In genomic region chr18:37336568-37337285, GRCh38 we compare ENCODE assay signal across 19 cellular contexts.
DNase-seq lines count a peak whose midpoint lies in the region; ATAC-seq and TF ChIP-seq lines count a peak whose summit lies in the region.
"Had no signal": no experiment of that assay in that cellular context is flagged by ENCODE, and none has a peak within 500 bp of the region (broad histone marks: within the 10 kb centered on the region; RNA-seq: fewer than 3 reads in every experiment).

No MANE protein-coding gene starts in this region.

- no peak overlapping the region for H3K4me3 ChIP-seq in neural progenitor cell
- no peak overlapping the region for H3K4me3 ChIP-seq in osteoblast (ENCODE audit: insufficient read depth, low read length)
- no peak overlapping the region for H3K4me3 ChIP-seq in mesenchymal stem cell (ENCODE audit: insufficient read depth in 1 of 2, low read depth in 1 of 2, low read length in 2 of 2)
- H3K4me3 ChIP-seq: BLaER1 treated with 17β-estradiol and CSF1 and Interleukin-3, amounts not matched to agents 10 nM and 100 nM had no signal

- H2BK15ac ChIP-seq in mesenchymal stem cell (ENCODE audit: low read depth, poor library complexity, severe bottlenecking) = no peak overlapping the region

- H3F3A ChIP-seq in neural progenitor cell (ENCODE audit: low read depth) = no peaks in the 10 kb centered on the region

- no peak overlapping the region for H3K4me2 ChIP-seq in neural progenitor cell
- no peak overlapping the region for H3K4me2 ChIP-seq in osteoblast (ENCODE audit: insufficient read depth, low read length)
- H3K4me2 ChIP-seq in mesenchymal stem cell (ENCODE audit: low read length, poor library complexity, severe bottlenecking) = no peak overlapping the region
- H3K4me2 ChIP-seq: BLaER1 treated with 17β-estradiol and CSF1 and Interleukin-3, amounts not matched to agents 10 nM and 100 nM had no signal

- H3K14ac ChIP-seq in mesenchymal stem cell (ENCODE audit: low read length in 2 of 2) = no peak overlapping the region

- H3K4me3 Mint-ChIP-seq in brain (no peak overlapping the region), neural progenitor cell (no peak overlapping the region)
- H3K4me3 Mint-ChIP-seq: B cell; CD4-positive, alpha-beta T cell; CD8-positive, alpha-beta T cell had no signal

- no peak overlapping the region for H2AK5ac ChIP-seq in mesenchymal stem cell (ENCODE audit: low read length, severe bottlenecking)

- H3K79me1 ChIP-seq in mesenchymal stem cell (replicated peaks; ENCODE audit: low read length, poor library complexity, severe bottlenecking) = no peaks in the 10 kb centered on the region

- H2BK120ac ChIP-seq in mesenchymal stem cell (ENCODE audit: low read depth, low read length) = no peak overlapping the region

- peaks cover 80% of the 10 kb centered on the region for H3K4me1 Mint-ChIP-seq in brain
- H3K4me1 Mint-ChIP-seq in neural progenitor cell = peaks cover 37% of the 10 kb centered on the region
- H3K4me1 Mint-ChIP-seq: B cell had no signal

- H4K20me1 ChIP-seq in neural progenitor cell (ENCODE audit: low read depth) = no peaks in the 10 kb centered on the region
- H4K20me1 ChIP-seq in osteoblast (ENCODE audit: insufficient read depth, low read length) = no peaks in the 10 kb centered on the region
- H4K20me1 ChIP-seq: BLaER1 treated with 17β-estradiol and CSF1 and Interleukin-3, amounts not matched to agents 10 nM and 100 nM had no signal

- in situ Hi-C loops in GM13976 (cut with MboI; ENCODE audit: low sequenced_read_pairs, unreplicated experiment) = no loop called here

- H2AFZ ChIP-seq in neural progenitor cell (replicated peaks) (no peak overlapping the region), osteoblast (ENCODE audit: low read length) (no peak overlapping the region), mesenchymal stem cell (ENCODE audit: low read depth, low read length) (no peak overlapping the region)

- H2BK12ac ChIP-seq in mesenchymal stem cell (ENCODE audit: low read length in 2 of 2) = no peak overlapping the region

- H3K27me3 Mint-ChIP-seq in brain (peaks cover 3% of the 10 kb centered on the region), neural progenitor cell (ENCODE audit: insufficient read depth, low read depth) (peaks cover 13% of the 10 kb centered on the region)

- H3K4ac ChIP-seq in mesenchymal stem cell (ENCODE audit: low read depth in 1 of 2, low read length in 2 of 2) = no peak overlapping the region

- no peaks in the 10 kb centered on the region for H3K36me3 ChIP-seq in neural progenitor cell
- H3K36me3 ChIP-seq in osteoblast (ENCODE audit: insufficient read depth, low read length) = no peaks in the 10 kb centered on the region
- H3K36me3 ChIP-seq in mesenchymal stem cell (ENCODE audit: control insufficient read depth in 1 of 2, insufficient read depth in 2 of 2, low read depth in 1 of 2, low read length in 2 of 2) = peaks cover 0 to 2% of the 10 kb centered on the region in 2 experiments
- H3K36me3 ChIP-seq: BLaER1 treated with 17β-estradiol and CSF1 and Interleukin-3, amounts not matched to agents 10 nM and 100 nM had no signal

- no peak overlapping the region for H4K8ac ChIP-seq in mesenchymal stem cell (ENCODE audit: low read length)

- no peak overlapping the region for H3K18ac ChIP-seq in mesenchymal stem cell (ENCODE audit: low read depth in 1 of 2, low read length in 2 of 2)

- no peaks in the 10 kb centered on the region for H3K27me3 ChIP-seq in neural progenitor cell
- no peaks in the 10 kb centered on the region for H3K27me3 ChIP-seq in osteoblast (ENCODE audit: insufficient read depth, low read length)
- peaks cover 0 to 35% of the 10 kb centered on the region in 2 experiments for H3K27me3 ChIP-seq in mesenchymal stem cell (ENCODE audit: control insufficient read depth in 1 of 2, insufficient read depth in 1 of 2, low read length in 2 of 2)
- H3K27me3 ChIP-seq: BLaER1 treated with 17β-estradiol and CSF1 and Interleukin-3, amounts not matched to agents 10 nM and 100 nM had no signal

- H3K27ac ChIP-seq in neural progenitor cell (no peak overlapping the region), osteoblast (ENCODE audit: low read depth, low read length) (no peak overlapping the region), mesenchymal stem cell (ENCODE audit: low read length, poor library complexity, severe bottlenecking) (no peak overlapping the region)
- H3K27ac ChIP-seq: BLaER1 treated with 17β-estradiol and CSF1 and Interleukin-3, amounts not matched to agents 10 nM and 100 nM; C4-2B had no signal

- H3K9ac ChIP-seq in neural progenitor cell (no peak overlapping the region), mesenchymal stem cell (ENCODE audit: low read length) (no peak overlapping the region)
- H3K9ac ChIP-seq: BLaER1 treated with 17β-estradiol and CSF1 and Interleukin-3, amounts not matched to agents 10 nM and 100 nM had no signal

- 90% methylated on average over 27 of the region's 27 CpGs for WGBS in mesenchymal stem cell

- ATAC-seq in GM19351 (IDR thresholded peaks at IDR 0.05; ENCODE audit: unreplicated experiment) = no peak
- ATAC-seq: CD8-positive, alpha-beta T cell had no signal

- H4K91ac ChIP-seq in mesenchymal stem cell (ENCODE audit: low read length) = no peak overlapping the region

- no peaks in the 10 kb centered on the region for H3K9me3 ChIP-seq in neural progenitor cell (ENCODE audit: low read depth)
- no peaks in the 10 kb centered on the region for H3K9me3 ChIP-seq in osteoblast (ENCODE audit: low read depth, low read length)
- H3K9me3 ChIP-seq in mesenchymal stem cell (ENCODE audit: control insufficient read depth, low read length) = no peaks in the 10 kb centered on the region
- H3K9me3 ChIP-seq: BLaER1 treated with 17β-estradiol and CSF1 and Interleukin-3, amounts not matched to agents 10 nM and 100 nM; Caco-2 had no signal

- no peak overlapping the region for H2BK5ac ChIP-seq in mesenchymal stem cell (ENCODE audit: low read depth, low read length, poor library complexity, severe bottlenecking)

- no peaks in the 10 kb centered on the region for H3K9me3 Mint-ChIP-seq in brain
- no peaks in the 10 kb centered on the region for H3K9me3 Mint-ChIP-seq in neural progenitor cell
- H3K9me3 Mint-ChIP-seq: CD4-positive, alpha-beta T cell; CD8-positive, alpha-beta T cell had no signal

- H3K23ac ChIP-seq in mesenchymal stem cell (ENCODE audit: low read length in 2 of 2) = no peak overlapping the region

- H3K4me1 ChIP-seq in neural progenitor cell = peaks cover 19% of the 10 kb centered on the region
- peaks cover 5% of the 10 kb centered on the region for H3K4me1 ChIP-seq in osteoblast (ENCODE audit: insufficient read depth, low read length)
- H3K4me1 ChIP-seq in mesenchymal stem cell (ENCODE audit: control insufficient read depth, insufficient read depth, low read depth, low read length) = no peaks in the 10 kb centered on the region
- H3K4me1 ChIP-seq: Caco-2 had no signal

- DNase-seq in neural progenitor cell (ENCODE audit: low spot score) = no peak
- peak; percentile 54 for DNase-seq in osteoblast (ENCODE audit: insufficient read length, low spot score, missing footprints)
- DNase-seq in mesenchymal stem cell = no peak
- DNase-seq in GM13976 (ENCODE audit: low spot score) = no peak
- DNase-seq in AG20443 (ENCODE audit: low spot score) = no peak
- DNase-seq: 8988T; ACHN; AML-193; Caco-2; Calu3; CD4-positive, alpha-beta T cell; CD8-positive, alpha-beta T cell; DMS79 treated with DMSO at 0.1 percent for 48 hours; GF-D8 had no signal

- H3K27ac Mint-ChIP-seq in brain = peak overlapping the region in 3 of 5 experiments; percentile 28 to 98 (median 78)
- peak overlapping the region; percentile 33 for H3K27ac Mint-ChIP-seq in neural progenitor cell
- H3K27ac Mint-ChIP-seq: B cell; CD4-positive, alpha-beta T cell; CD8-positive, alpha-beta T cell had no signal

- H3K79me2 ChIP-seq in neural progenitor cell (ENCODE audit: low read depth) (no peaks in the 10 kb centered on the region), osteoblast (ENCODE audit: insufficient read depth, low read length) (no peaks in the 10 kb centered on the region)

- no peak for TF ChIP-seq CTCF in brain (conservative IDR thresholded peaks at IDR 0.05)
- no peak for TF ChIP-seq CTCF in neural progenitor cell (IDR thresholded peaks at IDR 0.05)
- no peak for TF ChIP-seq CTCF in osteoblast (IDR thresholded peaks at IDR 0.05; ENCODE audit: extremely low read depth, low read depth, low read length)
- TF ChIP-seq CTCF in GM13976 (IDR thresholded peaks at IDR 0.05; ENCODE audit: borderline replicate concordance, control extremely low read depth, extremely low read depth, insufficient read depth, missing control alignments) = no peak

- H3K36me3 Mint-ChIP-seq in brain (no peaks in the 10 kb centered on the region), neural progenitor cell (no peaks in the 10 kb centered on the region)
- H3K36me3 Mint-ChIP-seq: CD8-positive, alpha-beta T cell had no signal
